ENCODE assay signal across 1 cellular context in genomic region chr2:25301453-25302352, GRCh38.
TF ChIP-seq lines count a peak whose summit lies in the region.

No MANE protein-coding gene starts in this region.

TF ChIP-seq in GM12878, 131 proteins besides CTCF, POLR2A, EP300 and RAD21 (continued from another document and continues in another):
- TF ChIP-seq CBX5 (IDR thresholded peaks at IDR 0.05; ENCODE audit: low read depth) = 0 out of 2 replicates have a peak, but pooled peaks have one; percentile 48
- peak; percentile 99 for TF ChIP-seq RUNX3 (IDR thresholded peaks at IDR 0.05; ENCODE audit: low read length)
- TF ChIP-seq ATF2 (IDR thresholded peaks at IDR 0.05; ENCODE audit: low read length) = peak; percentile 95
- TF ChIP-seq PRDM15 (CRISPR knock-in tag; IDR thresholded peaks at IDR 0.05) = no peak
- TF ChIP-seq TCF12 (IDR thresholded peaks at IDR 0.05; ENCODE audit: low read depth, low read length) = peak; percentile 99
- peak; percentile 63; the same call in 1 of the 2 replicates for TF ChIP-seq MXI1 (IDR thresholded peaks at IDR 0.05; ENCODE audit: low read depth, low read length)
- peak; percentile 85 to 87 for TF ChIP-seq BHLHE40 (IDR thresholded peaks at IDR 0.05; ENCODE audit: borderline replicate concordance in 1 of 2, low read depth in 2 of 2, low read length in 1 of 2)
- TF ChIP-seq IKZF1 (conservative IDR thresholded peaks at IDR 0.05) = peak; percentile 93
- TF ChIP-seq GATAD2B (conservative IDR thresholded peaks at IDR 0.05; ENCODE audit: low read depth) = peak; percentile 79
- peak; percentile 86 for TF ChIP-seq RELB (IDR thresholded peaks at IDR 0.05; ENCODE audit: low read depth)
- TF ChIP-seq PML (IDR thresholded peaks at IDR 0.05; ENCODE audit: low read length) = peak; percentile 84; the same call in 1 of the 2 replicates
- TF ChIP-seq CEBPB (IDR thresholded peaks at IDR 0.05; ENCODE audit: borderline replicate concordance in 1 of 2, low read depth in 2 of 2, low read length in 2 of 2) = peak in 1 of 2 experiments; percentile 52; a peak in 3 of 4 replicates
- TF ChIP-seq NKRF (conservative IDR thresholded peaks at IDR 0.05) = no peak
- TF ChIP-seq SIN3A (IDR thresholded peaks at IDR 0.05; ENCODE audit: low read depth, low read length) = no peak
- peak; percentile 27; the same call in 1 of the 2 replicates for TF ChIP-seq SMC3 (IDR thresholded peaks at IDR 0.05; ENCODE audit: borderline replicate concordance, low read length)
- TF ChIP-seq HDAC2 (IDR thresholded peaks at IDR 0.05) = no peak
- TF ChIP-seq PAX8 (IDR thresholded peaks at IDR 0.05) = no peak
- TF ChIP-seq ZNF207 (IDR thresholded peaks at IDR 0.05; ENCODE audit: borderline replicate concordance) = no peak
- TF ChIP-seq TCF3 (IDR thresholded peaks at IDR 0.05; ENCODE audit: borderline replicate concordance, insufficient read depth, low read depth, low read length) = peak; percentile 97
- no peak for TF ChIP-seq TCF7 (IDR thresholded peaks at IDR 0.05; ENCODE audit: borderline replicate concordance)
- TF ChIP-seq ZNF592 (IDR thresholded peaks at IDR 0.05) = no peak
- TF ChIP-seq KAT2A (conservative IDR thresholded peaks at IDR 0.05; ENCODE audit: control insufficient read depth, low read depth, low read length) = no peak
- no peak for TF ChIP-seq IRF3 (IDR thresholded peaks at IDR 0.05)
- TF ChIP-seq TARDBP (IDR thresholded peaks at IDR 0.05; ENCODE audit: borderline replicate concordance) = no peak
- TF ChIP-seq CBFB (IDR thresholded peaks at IDR 0.05; ENCODE audit: low read depth) = peak; percentile 98
- TF ChIP-seq YBX1 (IDR thresholded peaks at IDR 0.05) = no peak
- TF ChIP-seq FOXM1 (IDR thresholded peaks at IDR 0.05; ENCODE audit: low read depth, low read length) = peak; percentile 97
- no peak for TF ChIP-seq ATF3 (IDR thresholded peaks at IDR 0.05; ENCODE audit: borderline replicate concordance, extremely low read depth, low read depth, low read length)
- TF ChIP-seq ZNF217 (IDR thresholded peaks at IDR 0.05) = peak; percentile 89
- TF ChIP-seq RBBP5 (conservative IDR thresholded peaks at IDR 0.05) = no peak
- no peak for TF ChIP-seq RAD51 (IDR thresholded peaks at IDR 0.05)
- TF ChIP-seq LARP7 (IDR thresholded peaks at IDR 0.05) = no peak; the same call in 1 of the 2 replicates
- no peak for TF ChIP-seq SUPT20H (IDR thresholded peaks at IDR 0.05; ENCODE audit: borderline replicate concordance, control insufficient read depth, low read depth, low read length)
- peak; percentile 99 for TF ChIP-seq EED (IDR thresholded peaks at IDR 0.05; ENCODE audit: low read depth)
- TF ChIP-seq NFXL1 (IDR thresholded peaks at IDR 0.05; ENCODE audit: borderline replicate concordance) = no peak
- no peak for TF ChIP-seq KDM1A (IDR thresholded peaks at IDR 0.05; ENCODE audit: borderline replicate concordance)
- TF ChIP-seq SMAD1 (IDR thresholded peaks at IDR 0.05; ENCODE audit: low read depth, partially characterized antibody) = no peak
- no peak for TF ChIP-seq ZNF274 (IDR thresholded peaks at IDR 0.05; ENCODE audit: insufficient read depth, insufficient read length)
- peak; percentile 99 for TF ChIP-seq NFIC (IDR thresholded peaks at IDR 0.05; ENCODE audit: low read depth, low read length)
- no peak for TF ChIP-seq HSF1 (IDR thresholded peaks at IDR 0.05; ENCODE audit: low read depth, low read length)
- peak; percentile 41 for TF ChIP-seq KLF5 (IDR thresholded peaks at IDR 0.05; ENCODE audit: partially characterized antibody)
- TF ChIP-seq RFX5 (IDR thresholded peaks at IDR 0.05; ENCODE audit: low read depth, low read length) = no peak
- TF ChIP-seq ATF7 (IDR thresholded peaks at IDR 0.05; ENCODE audit: low read depth) = peak; percentile 87
- peak; percentile 96 for TF ChIP-seq BCL3 (IDR thresholded peaks at IDR 0.05; ENCODE audit: borderline replicate concordance, insufficient read depth, low read depth, low read length, poor library complexity, severe bottlenecking)
- peak; percentile 68 for TF ChIP-seq PKNOX1 (IDR thresholded peaks at IDR 0.05)
